ENCODE assay signal across 27 cellular contexts in the genomic region with DNA sequence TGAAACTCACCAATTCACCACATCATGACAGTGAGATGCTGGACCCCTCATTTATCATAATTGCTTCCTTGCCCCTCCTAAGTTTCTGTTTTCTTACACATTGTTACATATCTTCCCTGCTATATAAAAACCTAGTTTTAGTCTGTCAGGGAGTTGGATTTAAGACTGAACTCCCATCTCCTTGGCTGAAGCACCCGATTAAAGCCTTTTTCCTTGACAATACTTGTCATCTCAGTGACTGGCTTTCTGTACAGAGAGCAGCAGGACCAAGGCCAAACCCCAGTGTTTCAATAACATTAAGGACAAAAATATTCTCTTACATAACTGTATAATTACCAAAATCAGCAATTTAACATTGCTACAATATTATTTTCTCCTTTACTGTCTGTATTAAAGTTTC.
"Had no signal": no experiment of that assay in that cellular context is flagged by ENCODE, and none has a peak within 500 bp of the region (broad histone marks: within the 10 kb centered on the region; RNA-seq: fewer than 3 reads in every experiment).

No MANE protein-coding gene starts in this region.

- ATAC-seq: stimulated activated effector memory CD8-positive, alpha-beta T cell treated with anti-CD3 and anti-CD28 coated beads, Interleukin-12 subunit alpha, Interleukin-12 subunit beta, amount 100 ng/mL, for 72 hours; stimulated activated memory B cell treated with anti-CD40 and anti-IgM and Interleukin-4, amounts not matched to agents 10 μg/mL and 1 μg/mL and 100 μg/mL, for 72 hours; stimulated activated naive B cell treated with anti-CD40 and anti-IgM and Interleukin-4, amounts not matched to agents 10 μg/mL and 1 μg/mL and 100 μg/mL, for 72 hours; stimulated activated naive CD8-positive, alpha-beta T cell treated with anti-CD3 and anti-CD28 coated beads, Interleukin-15, amount 100 ng/mL, for 72 hours; stimulated activated naive CD8-positive, alpha-beta T cell treated with anti-CD3 and anti-CD28 coated beads, Interleukin-15, Interleukin-2, amounts not matched to agents 100 U/mL and 50 U/mL, for 24 hours; upper lobe of right lung had no signal

- H3K4me3 ChIP-seq: stomach, suprapubic skin, testis, thoracic aorta, thyroid gland, tibial artery, tibial nerve, transverse colon, upper lobe of left lung, upper lobe of right lung, uterus, vagina had no signal

- H3K27ac ChIP-seq: stomach, suprapubic skin, testis, thoracic aorta, thyroid gland, tibial artery, tibial nerve, transverse colon, upper lobe of left lung, upper lobe of right lung, uterus, vagina had no signal

- H3K9me3 ChIP-seq: suprapubic skin, testis, thoracic aorta, thyroid gland, tibial artery, tibial nerve, transverse colon, upper lobe of right lung, uterus, vagina had no signal

- H3K27me3 ChIP-seq: stomach, suprapubic skin, testis, thyroid gland, tibial artery, tibial nerve, transverse colon, upper lobe of left lung, upper lobe of right lung, uterus, vagina had no signal

- H3K4me1 ChIP-seq: stomach, suprapubic skin, testis, thyroid gland, tibial artery, tibial nerve, transverse colon, upper lobe of left lung, upper lobe of right lung, uterus, vagina had no signal

- DNase-seq: stimulated activated CD4-positive, alpha-beta T cell treated with anti-CD3 and anti-CD28 coated beads, Interleukin-2, amount 100 ng/mL, for 48 hours; stimulated activated CD4-positive, alpha-beta T cell treated with anti-CD3 and anti-CD28 coated beads, Interleukin-4, amount 100 ng/mL, for 1 hour; stimulated activated CD4-positive, alpha-beta T cell treated with anti-CD3 and anti-CD28 coated beads, Interleukin-4, amount 100 ng/mL, for 24 hours; stimulated activated CD4-positive, alpha-beta T cell treated with anti-CD3 and anti-CD28 coated beads, Interleukin-4, amount 100 ng/mL, for 4 hours; stimulated activated CD8-positive, alpha-beta memory T cell treated with anti-CD3 and anti-CD28 coated beads, Interleukin-4, amount 100 ng/mL, for 48 hours; stimulated activated naive B cell treated with anti-CD40 and anti-IgM and Interleukin-4, amounts not matched to agents 10 μg/mL and 1 μg/mL and 100 μg/mL, for 72 hours; stimulated activated naive CD4-positive, alpha-beta T cell; stimulated activated naive CD4-positive, alpha-beta T cell treated with Interleukin-2 at 50 U/mL for 16 hours; stimulated activated naive CD8-positive, alpha-beta T cell treated with anti-CD3 and anti-CD28 coated beads, Interleukin-15, amount 100 ng/mL, for 72 hours; stimulated activated naive CD8-positive, alpha-beta T cell treated with anti-CD3 and anti-CD28 coated beads, Interleukin-15, Interleukin-2, amounts not matched to agents 100 U/mL and 50 U/mL, for 24 hours; stomach; substantia nigra; testis; thyroid gland; tibial artery; transverse colon; trophoblast cell; upper lobe of left lung; upper lobe of right lung; uterus had no signal

- H3K36me3 ChIP-seq: stomach, suprapubic skin, thoracic aorta, thyroid gland, tibial artery, tibial nerve, transverse colon, upper lobe of left lung, upper lobe of right lung, uterus, vagina had no signal

- FAIRE-seq: urothelium cell line had no signal
